Comparison of ENCODE assay signal across 1 cellular context in genomic region chr22:36332623-36333331, GRCh38.
TF ChIP-seq lines count a peak whose summit lies in the region.

No MANE protein-coding gene starts in this region.

TF ChIP-seq in K562, 482 proteins besides CTCF, POLR2A, EP300 and RAD21 (continued from another document and continues in another):
- TF ChIP-seq NKRF (IDR thresholded peaks at IDR 0.05; ENCODE audit: borderline replicate concordance) = no peak
- TF ChIP-seq CREB1 (IDR thresholded peaks at IDR 0.05) = no peak
- no peak for TF ChIP-seq CREB1 (CRISPR knock-in tag; IDR thresholded peaks at IDR 0.05)
- TF ChIP-seq IRF9 (tag; IDR thresholded peaks at IDR 0.05) = no peak
- TF ChIP-seq ZNF780A (CRISPR knock-in tag; IDR thresholded peaks at IDR 0.05) = no peak
- TF ChIP-seq MTA2 (IDR thresholded peaks at IDR 0.05; ENCODE audit: low read depth) = no peak
- no peak for TF ChIP-seq ZNF511 (CRISPR knock-in tag; IDR thresholded peaks at IDR 0.05)
- TF ChIP-seq SMAD1 (IDR thresholded peaks at IDR 0.05; ENCODE audit: low read depth, low read length, partially characterized antibody) = no peak
- TF ChIP-seq ZNF592 (IDR thresholded peaks at IDR 0.05) = peak; percentile 54
- TF ChIP-seq MNT (conservative IDR thresholded peaks at IDR 0.05) = no peak
- TF ChIP-seq HMGXB4 (CRISPR knock-in tag; IDR thresholded peaks at IDR 0.05) = no peak
- no peak for TF ChIP-seq CTBP1 (IDR thresholded peaks at IDR 0.05; ENCODE audit: borderline replicate concordance)
- TF ChIP-seq XRCC4 (IDR thresholded peaks at IDR 0.05; ENCODE audit: extremely low read depth, insufficient read depth, insufficient read length) = no peak
- TF ChIP-seq MXD1 (CRISPR knock-in tag; IDR thresholded peaks at IDR 0.05; ENCODE audit: borderline replicate concordance, poor library complexity, severe bottlenecking) = no peak
- no peak for TF ChIP-seq GTF2E2 (tag; IDR thresholded peaks at IDR 0.05)
- no peak for TF ChIP-seq BHLHE40 (IDR thresholded peaks at IDR 0.05; ENCODE audit: low read length)
- no peak for TF ChIP-seq ARHGAP35 (IDR thresholded peaks at IDR 0.05; ENCODE audit: partially characterized antibody)
- no peak for TF ChIP-seq FIP1L1 (IDR thresholded peaks at IDR 0.05; ENCODE audit: low read depth, low read length, poor library complexity, severe bottlenecking)
- no peak for TF ChIP-seq ZNF699 (CRISPR knock-in tag; IDR thresholded peaks at IDR 0.05; ENCODE audit: insufficient replicate concordance)
- TF ChIP-seq ADNP (tag; IDR thresholded peaks at IDR 0.05) = no peak
- TF ChIP-seq HOXB6 (CRISPR knock-in tag; IDR thresholded peaks at IDR 0.05; ENCODE audit: borderline replicate concordance) = no peak
- no peak for TF ChIP-seq CHD7 (IDR thresholded peaks at IDR 0.05; ENCODE audit: low read depth, low read length)
